Comparison of ENCODE assay signal across 9 cellular contexts in genomic region chr7:101386558-101387199, GRCh38. TPM values are rescaled to one million over a fixed set of nuclear protein-coding genes. Genes with fewer than 3 reads are reported as not detected.
DNase-seq lines count a peak whose midpoint lies in the region; ATAC-seq and TF ChIP-seq lines count a peak whose summit lies in the region.
"Had no signal": no experiment of that assay in that cellular context is flagged by ENCODE, and none has a peak within 500 bp of the region (broad histone marks: within the 10 kb centered on the region; RNA-seq: fewer than 3 reads in every experiment).

No MANE protein-coding gene starts in this region.

- H3K27ac ChIP-seq in GM23338 (ENCODE audit: low read depth) (peak overlapping the region; percentile 90; the same call in 1 of the 2 replicates), esophagus muscularis mucosa (replicated peaks in 1 of 4) (no peak overlapping the region)

- no peak for TF ChIP-seq CTCF in AG09319 (IDR thresholded peaks at IDR 0.05; ENCODE audit: low read depth, low read length)
- TF ChIP-seq CTCF in GM23338 (conservative IDR thresholded peaks at IDR 0.05; ENCODE audit: low read depth in 2 of 2), result no peak
- TF ChIP-seq CTCF in mesothelial cell of epicardium (IDR thresholded peaks at IDR 0.05; ENCODE audit: unreplicated experiment), result no peak
- TF ChIP-seq CTCF in esophagus muscularis mucosa (IDR thresholded peaks at IDR 0.05), result no peak

- H2AFZ ChIP-seq in GM23338, result 0 out of 2 replicates have a peak overlapping the region, but pooled peaks have one; percentile 68

- intact Hi-C loops in esophagus muscularis mucosa (cut with DNase I), result no loop called here

- H3K4me1 ChIP-seq in GM23338 (ENCODE audit: insufficient read depth) (peaks cover 26% of the 10 kb centered on the region), esophagus muscularis mucosa (no peaks in the 10 kb centered on the region)

- DNase-seq in AG09319 (ENCODE audit: extremely low read depth, low read depth) (peak; percentile 29), GM23338 (ENCODE audit: low spot score) (peak; percentile 79), SK-N-DZ (ENCODE audit: low spot score) (peak; percentile 91), mesothelial cell of epicardium (ENCODE audit: low spot score in 2 of 2, unreplicated experiment in 2 of 2) (peak; percentile 28 to 58), T-helper 17 cell (no peak), esophagus muscularis mucosa (ENCODE audit: extremely low spot score) (no peak)
- no peak for DNase-seq in activated CD4-positive, alpha-beta T cell treated with anti-CD3 and anti-CD28 coated beads for 4 hours
- DNase-seq in stimulated activated CD4-positive, alpha-beta T cell treated with anti-CD3 and anti-CD28 coated beads, Interleukin-2, amount 100 ng/mL, for 48 hours, result no peak

- peak; percentile 92 for ATAC-seq in GM23338
- no peak for ATAC-seq in T-helper 17 cell

- H3K4me1 Mint-ChIP-seq in GM23338 (peaks cover 18% of the 10 kb centered on the region), mesothelial cell of epicardium (peaks cover 17% of the 10 kb centered on the region), T-helper 17 cell (peaks cover 10% of the 10 kb centered on the region)

- H3K9me2 ChIP-seq in GM23338 (ENCODE audit: insufficient read depth), result no peaks in the 10 kb centered on the region

- no peak for TF ChIP-seq EP300 in esophagus muscularis mucosa (IDR thresholded peaks at IDR 0.05)

- H3K9me3 Mint-ChIP-seq in GM23338 (peaks cover 8% of the 10 kb centered on the region; the same call in 2 of the 3 replicates), mesothelial cell of epicardium (peaks cover 1% of the 10 kb centered on the region)

- peak overlapping the region; percentile 28; the same call in 1 of the 2 replicates for H3K4me3 ChIP-seq in GM23338
- H3K4me3 ChIP-seq in esophagus muscularis mucosa, result no peak overlapping the region

- H3K36me3 Mint-ChIP-seq in GM23338 (ENCODE audit: low read depth) (peaks cover 15% of the 10 kb centered on the region; the same call in 2 of the 3 replicates), mesothelial cell of epicardium (peaks cover under 1% of the 10 kb centered on the region), T-helper 17 cell (ENCODE audit: low read depth) (no peaks in the 10 kb centered on the region)

- peak overlapping the region; percentile 13 for H3K4me2 ChIP-seq in GM23338

- WGBS in esophagus muscularis mucosa, result 27% methylated on average over 17 of the region's 19 CpGs

- H3K4me3 Mint-ChIP-seq in GM23338 (no peak overlapping the region), mesothelial cell of epicardium (peak overlapping the region; percentile 31), T-helper 17 cell (no peak overlapping the region)

- H4K20me1 ChIP-seq in GM23338 (replicated peaks; ENCODE audit: insufficient read depth), result no peaks in the 10 kb centered on the region

- H3K9me3 ChIP-seq in T-helper 17 cell (ENCODE audit: control insufficient read depth, low read length, poor library complexity, severe bottlenecking), result no peaks in the 10 kb centered on the region
- H3K9me3 ChIP-seq in esophagus muscularis mucosa, result no peaks in the 10 kb centered on the region

- H3K79me2 ChIP-seq in GM23338 (replicated peaks; ENCODE audit: insufficient read depth), result peaks cover 41% of the 10 kb centered on the region

- H3K27ac Mint-ChIP-seq in GM23338 (peak overlapping the region; percentile 59), mesothelial cell of epicardium (peak overlapping the region; percentile 83), T-helper 17 cell (no peak overlapping the region)

- no peak for TF ChIP-seq POLR2A in esophagus muscularis mucosa (IDR thresholded peaks at IDR 0.05; ENCODE audit: low read depth)

- peaks cover 7% of the 10 kb centered on the region; the same call in 1 of the 2 replicates for H3F3A ChIP-seq in GM23338 (replicated peaks; ENCODE audit: low read depth)

- H3K27me3 ChIP-seq in GM23338 (ENCODE audit: insufficient read depth) (no peaks in the 10 kb centered on the region), esophagus muscularis mucosa (peaks cover 0 to 54% (median 0%) of the 10 kb centered on the region in 4 donors)

- H3K36me3 ChIP-seq in GM23338 (ENCODE audit: insufficient read depth) (no peaks in the 10 kb centered on the region), esophagus muscularis mucosa (no peaks in the 10 kb centered on the region)

- peaks cover 4% of the 10 kb centered on the region for H3K27me3 Mint-ChIP-seq in GM23338 (ENCODE audit: insufficient read depth, low read depth, poor library complexity)
- H3K27me3 Mint-ChIP-seq in mesothelial cell of epicardium (ENCODE audit: low read depth), result no peaks in the 10 kb centered on the region
- peaks cover 6% of the 10 kb centered on the region for H3K27me3 Mint-ChIP-seq in T-helper 17 cell

TF ChIP-seq in GM23338, 12 proteins besides CTCF, POLR2A, EP300 and RAD21 (continues in another document):
- no peak for TF ChIP-seq ETS1 (IDR thresholded peaks at IDR 0.05)
- TF ChIP-seq NANOG (IDR thresholded peaks at IDR 0.05; ENCODE audit: borderline replicate concordance), result no peak
- TF ChIP-seq STAT1 (IDR thresholded peaks at IDR 0.05; ENCODE audit: unreplicated experiment), result no peak
- TF ChIP-seq ZNF462 (CRISPR knock-in tag; IDR thresholded peaks at IDR 0.05), result no peak
- TF ChIP-seq ZNF114 (CRISPR knock-in tag; IDR thresholded peaks at IDR 0.05), result no peak
- TF ChIP-seq EZH2 (IDR thresholded peaks at IDR 0.05; ENCODE audit: low read depth, unreplicated experiment), result no peak
- no peak for TF ChIP-seq JUNB (IDR thresholded peaks at IDR 0.05; ENCODE audit: unreplicated experiment)

RNA-seq across cellular contexts. Expression of gene COL26A1, which starts 24.0 kb away (rescaled TPM):
- total RNA-seq in GM23338 (2014; rRNA removed; shearing (Covaris generic)), result 51.7 and 55.0 TPM in 2 replicates
- polyA plus RNA-seq in GM23338 (2016; fragmentation: Nextera tagmentation; extraction: Ambion mirVana), result 17.8 and 20.6 TPM in 2 replicates
- 39.1 and 48.8 TPM in 2 replicates for polyA plus RNA-seq in SK-N-DZ (2014; cell fraction: cytosol; rRNA removed)
- 25.2 and 31.3 TPM in 2 replicates for polyA plus RNA-seq in SK-N-DZ (2014; cell fraction: nucleus; rRNA removed)
- 105 to 110 TPM (median 109 TPM) in 3 replicates for total RNA-seq in mesothelial cell of epicardium
- not detected for total RNA-seq in T-helper 17 cell
- not detected for total RNA-seq in esophagus muscularis mucosa
- total RNA-seq: subcutaneous adipose tissue had no signal

Comparison
In these comparisons a context has a peak if more than half of its experiments do, and no peak if none do; other contexts are left out.
1. DNase-seq: peak in AG09319 (single experiment), GM23338 (single experiment), SK-N-DZ (single experiment) and mesothelial cell of epicardium (2 of 2); none in T-helper 17 cell (0 of 3), activated CD4-positive, alpha-beta T cell treated with anti-CD3 and anti-CD28 coated beads for 4 hours (0 of 2), stimulated activated CD4-positive, alpha-beta T cell treated with anti-CD3 and anti-CD28 coated beads, Interleukin-2, amount 100 ng/mL, for 48 hours (0 of 2) and esophagus muscularis mucosa (single experiment).
2. RNA of gene COL26A1, which starts 24.0 kb away (total RNA-seq): 105 to 110 TPM in mesothelial cell of epicardium and 51.7 to 55.0 TPM in GM23338; not detected in T-helper 17 cell and not detected in esophagus muscularis mucosa; every median in the first group is over 10 times any median in the second.